1 cellular context compared by ENCODE assay signal in the genomic region with DNA sequence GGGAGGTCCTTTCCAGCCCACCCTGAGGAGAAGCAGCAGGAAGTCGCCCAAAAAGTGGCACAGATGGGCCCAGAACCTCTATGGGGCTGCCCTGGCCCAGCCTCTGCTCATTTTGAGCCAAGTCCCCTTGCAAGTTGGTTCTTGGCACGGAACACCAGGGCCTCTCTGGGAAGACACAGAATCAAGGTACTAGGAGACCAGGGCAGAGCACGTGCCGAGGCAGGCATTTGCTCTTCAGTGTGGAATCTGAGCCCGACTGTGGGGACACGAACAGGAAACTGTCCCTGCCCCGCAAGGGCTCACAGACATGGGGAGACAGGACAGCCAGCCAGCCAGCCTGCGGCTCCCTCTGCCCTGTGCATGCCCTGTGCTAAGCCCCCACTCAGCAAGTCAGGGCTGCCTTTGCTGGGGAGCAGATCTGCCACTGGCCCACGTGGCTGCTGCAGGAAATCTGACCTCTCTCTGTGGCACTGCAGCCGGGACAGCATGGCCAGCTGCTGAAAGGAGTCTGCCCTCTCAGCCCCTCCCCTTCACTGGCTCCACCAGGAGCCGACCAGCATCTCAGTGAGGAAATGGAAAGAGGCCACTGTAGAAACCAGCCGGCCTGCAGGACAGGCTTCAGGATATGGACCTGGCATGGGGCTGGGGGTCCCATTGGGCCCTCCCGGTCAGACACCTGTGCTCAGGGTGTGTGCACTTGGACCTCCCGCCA.
TF ChIP-seq lines count a peak whose summit lies in the region.

No MANE protein-coding gene starts in this region.

TF ChIP-seq in HepG2, 621 proteins besides CTCF, POLR2A, EP300 and RAD21 (continued from another document):
- TF ChIP-seq ZHX2 (IDR thresholded peaks at IDR 0.05; ENCODE audit: low read depth) (no peak), ZHX2 (CRISPR knock-in tag; IDR thresholded peaks at IDR 0.05; ENCODE audit: borderline replicate concordance) (no peak), ZNF253 (CRISPR knock-in tag; IDR thresholded peaks at IDR 0.05; ENCODE audit: borderline replicate concordance) (no peak), ELK4 (CRISPR knock-in tag; IDR thresholded peaks at IDR 0.05; ENCODE audit: borderline replicate concordance) (no peak), RXRA (CRISPR knock-in tag; IDR thresholded peaks at IDR 0.05) (0 out of 2 replicates have a peak, but pooled peaks have one; percentile 43), DNMT3B (CRISPR knock-in tag; conservative IDR thresholded peaks at IDR 0.05) (no peak), ELF1 (CRISPR knock-in tag; IDR thresholded peaks at IDR 0.05) (0 out of 2 replicates have a peak, but pooled peaks have one; percentile 25), ONECUT2 (CRISPR knock-in tag; IDR thresholded peaks at IDR 0.05) (no peak), TFDP1 (CRISPR knock-in tag; IDR thresholded peaks at IDR 0.05; ENCODE audit: borderline replicate concordance) (peak; percentile 16; the same call in 1 of the 2 replicates), GABPB1 (CRISPR knock-in tag; IDR thresholded peaks at IDR 0.05) (no peak), SNAI1 (CRISPR knock-in tag; IDR thresholded peaks at IDR 0.05; ENCODE audit: borderline replicate concordance) (no peak), KAT2B (IDR thresholded peaks at IDR 0.05; ENCODE audit: borderline replicate concordance, low read depth, low read length) (no peak), ZNF543 (CRISPR knock-in tag; IDR thresholded peaks at IDR 0.05) (no peak), ZNF264 (CRISPR knock-in tag; IDR thresholded peaks at IDR 0.05) (no peak), ZNF567 (CRISPR knock-in tag; IDR thresholded peaks at IDR 0.05; ENCODE audit: borderline replicate concordance) (no peak), TBL1XR1 (IDR thresholded peaks at IDR 0.05; ENCODE audit: borderline replicate concordance, low read length, partially characterized antibody) (no peak)
